Comparison of ENCODE assay signal across 1 cellular context in genomic region chrX:23786268-23786815, GRCh38.
TF ChIP-seq lines count a peak whose summit lies in the region.

No MANE protein-coding gene starts in this region.

TF ChIP-seq in IMR-90, 13 proteins besides CTCF, POLR2A, EP300 and RAD21:
- no peak for TF ChIP-seq MAFK (IDR thresholded peaks at IDR 0.05; ENCODE audit: low read depth, low read length)
- no peak for TF ChIP-seq RCOR1 (IDR thresholded peaks at IDR 0.05; ENCODE audit: insufficient replicate concordance, low read length)
- TF ChIP-seq ELK1 (IDR thresholded peaks at IDR 0.05; ENCODE audit: borderline replicate concordance, low read depth, low read length), result no peak
